Comparison of ENCODE assay signal across 8 cellular contexts in the genomic region with DNA sequence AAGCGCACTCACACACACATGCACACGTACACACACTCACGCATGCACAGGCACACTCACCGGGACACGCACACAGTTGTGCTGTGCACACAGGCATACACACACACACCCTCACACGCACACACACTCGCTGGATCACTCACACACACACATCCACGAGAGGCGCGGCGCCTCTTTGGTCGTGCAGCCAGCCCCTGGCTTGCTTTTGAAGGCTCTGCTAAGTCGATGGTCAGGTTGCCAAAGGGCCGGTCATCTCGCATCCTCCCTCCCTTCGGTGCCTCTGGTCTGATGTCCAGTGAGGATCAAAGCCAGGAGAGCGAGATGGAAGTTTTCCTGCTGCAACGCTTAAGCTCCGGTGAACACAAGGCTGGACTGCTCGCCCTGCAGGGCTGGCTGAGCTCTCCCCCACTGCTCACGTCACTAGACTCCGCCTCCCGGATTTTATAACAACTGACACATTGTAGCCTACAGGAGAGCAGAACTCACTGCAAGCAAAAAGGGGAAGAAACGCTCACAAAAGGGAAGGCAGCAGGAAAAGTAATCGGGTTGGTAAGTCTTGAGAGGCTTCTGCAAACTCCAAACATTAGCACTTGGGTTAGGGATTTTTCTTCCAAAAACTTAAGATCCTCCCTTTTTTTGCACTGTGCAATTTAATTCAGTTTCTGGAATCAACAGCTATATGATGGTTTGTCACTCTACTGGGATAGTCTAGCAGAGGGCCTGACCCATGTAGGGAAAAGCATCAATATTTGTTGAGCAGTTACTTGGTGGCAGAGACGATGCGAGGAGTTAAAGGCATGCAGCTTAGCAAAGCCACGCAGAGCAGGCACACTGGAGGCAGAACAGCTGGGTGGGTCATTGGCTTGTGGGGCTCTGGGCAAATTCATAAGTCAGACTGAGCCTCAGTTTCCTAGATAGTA. TPM values are rescaled to one million over a fixed set of nuclear protein-coding genes. Genes with fewer than 3 reads are reported as not detected.
A peak's percentile ranks its signal among the peaks of the same experiment; 100 is the strongest.
DNase-seq lines count a peak whose midpoint lies in the region; ATAC-seq lines count a peak whose summit lies in the region.

A gene (minus strand): TSS at position 374 of the 920 bp plus-strand sequence. CDS start 695 bp downstream, outside the sequence.

- peak within 1 kb of the TSS; percentile 82 for H3K4me3 Mint-ChIP-seq in activated CD8-positive, alpha-beta T cell treated with anti-CD3 and anti-CD28 coated beads, Interleukin-2, amount 10 ng/mL, durations not matched to agents 7 days and 5 days
- peak within 1 kb of the TSS; percentile 86 to 92 for H3K4me3 Mint-ChIP-seq in effector memory CD8-positive, alpha-beta T cell

- H3K36me3 Mint-ChIP-seq in activated CD8-positive, alpha-beta T cell treated with anti-CD3 and anti-CD28 coated beads, Interleukin-2, amount 10 ng/mL, durations not matched to agents 7 days and 5 days (ENCODE audit: low read depth) = no peaks in the 10 kb centered on the region
- peaks cover 4% of the 10 kb centered on the region for H3K36me3 Mint-ChIP-seq in effector memory CD8-positive, alpha-beta T cell (ENCODE audit: insufficient read depth)

- peak; percentile 100 for ATAC-seq in GM19452 (IDR thresholded peaks at IDR 0.05; ENCODE audit: unreplicated experiment)
- ATAC-seq in HG03575 (IDR thresholded peaks at IDR 0.05; ENCODE audit: extremely low read depth, insufficient number of reproducible peaks, low FRiP score, unreplicated experiment) = peak; percentile 100
- peak; percentile 100 for ATAC-seq in activated CD8-positive, alpha-beta T cell treated with anti-CD3 and anti-CD28 coated beads, Interleukin-2, amount 10 ng/mL, durations not matched to agents 7 days and 5 days
- peak; percentile 98 for ATAC-seq in effector memory CD8-positive, alpha-beta T cell (replicated peaks)

- no peaks in the 10 kb centered on the region for H3K9me3 Mint-ChIP-seq in activated CD8-positive, alpha-beta T cell treated with anti-CD3 and anti-CD28 coated beads, Interleukin-2, amount 10 ng/mL, durations not matched to agents 7 days and 5 days (ENCODE audit: insufficient read depth)
- no peaks in the 10 kb centered on the region for H3K9me3 Mint-ChIP-seq in effector memory CD8-positive, alpha-beta T cell

- CTCF ChIA-PET in activated CD8-positive, alpha-beta T cell treated with anti-CD3 and anti-CD28 coated beads, Interleukin-2, amount 10 ng/mL, durations not matched to agents 7 days and 5 days (lab: Charles Lee) = interaction anchor here (0.9 to 3.4 kb wide), 19 partner anchors 9 to 283 kb away, joined by 3 to 29 read pairs (median 4); no protein-coding TSS in a partner anchor

- peaks cover 23% of the 10 kb centered on the region for H3K27me3 Mint-ChIP-seq in activated CD8-positive, alpha-beta T cell treated with anti-CD3 and anti-CD28 coated beads, Interleukin-2, amount 10 ng/mL, durations not matched to agents 7 days and 5 days (ENCODE audit: low read depth)
- peaks cover 28 to 38% of the 10 kb centered on the region in 2 donors for H3K27me3 Mint-ChIP-seq in effector memory CD8-positive, alpha-beta T cell

- POLR2A ChIA-PET in activated CD8-positive, alpha-beta T cell treated with anti-CD3 and anti-CD28 coated beads, Interleukin-2, amount 10 ng/mL, durations not matched to agents 7 days and 5 days (lab: Charles Lee) = interaction anchor here (0.7 to 1.6 kb wide), 2 partner anchors 14 to 18 kb away, joined by 3 read pairs; no protein-coding TSS in a partner anchor

- DNase-seq in CD1c-positive myeloid dendritic cell (ENCODE audit: extremely low spot score) = peak; percentile 95
- peak; percentile 68 for DNase-seq in NCI-H82 treated with DMSO at 0.1 percent for 48 hours (lab: John Stamatoyannopoulos, UW; ENCODE audit: unreplicated experiment)
- peak; percentile 92 for DNase-seq in activated CD8-positive, alpha-beta T cell treated with anti-CD3 and anti-CD28 coated beads, Interleukin-2, amount 10 ng/mL, durations not matched to agents 7 days and 5 days
- DNase-seq in effector memory CD8-positive, alpha-beta T cell = peak; percentile 67 to 76 (median 67)
- DNase-seq in medulla oblongata (ENCODE audit: extremely low spot score) = peak; percentile 99
- peak; percentile 51 for DNase-seq in stimulated activated CD8-positive, alpha-beta memory T cell treated with anti-CD3 and anti-CD28 coated beads, Interleukin-12 subunit alpha, Interleukin-12 subunit beta, amount 100 ng/mL, for 1 hour (ENCODE audit: low read depth)

- peak within 1 kb of the TSS; percentile 40 for H3K27ac Mint-ChIP-seq in activated CD8-positive, alpha-beta T cell treated with anti-CD3 and anti-CD28 coated beads, Interleukin-2, amount 10 ng/mL, durations not matched to agents 7 days and 5 days
- peak within 1 kb of the TSS; percentile 75 to 81 for H3K27ac Mint-ChIP-seq in effector memory CD8-positive, alpha-beta T cell

- peaks cover 38% of the 10 kb centered on the region for H3K4me1 Mint-ChIP-seq in activated CD8-positive, alpha-beta T cell treated with anti-CD3 and anti-CD28 coated beads, Interleukin-2, amount 10 ng/mL, durations not matched to agents 7 days and 5 days (ENCODE audit: low read depth)
- peaks cover 15 to 16% of the 10 kb centered on the region in 2 donors for H3K4me1 Mint-ChIP-seq in effector memory CD8-positive, alpha-beta T cell (ENCODE audit: low read depth in 2 of 2)

RNA-seq across cellular contexts. Expression of the gene that starts here (rescaled TPM):
- total RNA-seq in activated CD8-positive, alpha-beta T cell treated with anti-CD3 and anti-CD28 coated beads, Interleukin-2, amount 10 ng/mL, durations not matched to agents 7 days and 5 days = 1 to 10 TPM; 5.3 to 5.9 TPM

Comparison
In these comparisons a context has a peak if more than half of its experiments do, and no peak if none do; other contexts are left out.
1. Peak in every context shown above with its lines: DNase-seq and ATAC-seq.